ENCODE assay signal across 8 cellular contexts in the genomic region with DNA sequence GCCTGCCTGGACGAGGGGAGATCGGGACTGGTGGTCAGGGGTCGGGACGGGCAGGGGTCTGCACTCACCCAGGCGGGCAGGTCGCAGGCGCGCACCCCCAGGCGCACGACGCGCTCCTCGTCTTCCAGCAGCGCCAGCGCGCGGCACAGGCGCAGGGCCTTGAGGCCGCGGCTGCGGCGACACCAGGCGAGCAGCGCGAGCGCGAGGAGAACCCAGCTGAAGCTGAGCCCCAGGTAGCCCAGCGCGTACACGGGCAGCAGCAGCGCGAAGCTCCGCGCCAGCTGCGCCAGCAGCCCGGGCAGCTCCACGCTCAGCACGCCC. TPM values are rescaled to one million over a fixed set of nuclear protein-coding genes. Genes with fewer than 3 reads are reported as not detected.
DNase-seq lines count a peak whose midpoint lies in the region; ATAC-seq and TF ChIP-seq lines count a peak whose summit lies in the region.

No MANE protein-coding gene starts in this region.

- H3K4me3 ChIP-seq in CD4-positive, CD25-positive, alpha-beta regulatory T cell (ENCODE audit: low read depth, low read length) = no peak overlapping the region
- H3K4me3 ChIP-seq in vagina = peak overlapping the region; percentile 74 to 96

- H3K9me3 Mint-ChIP-seq in CD4-positive, CD25-positive, alpha-beta regulatory T cell = no peaks in the 10 kb centered on the region

- peaks cover 27 to 42% (median 31%) of the 10 kb centered on the region in 4 donors for H3K4me1 Mint-ChIP-seq in CD4-positive, CD25-positive, alpha-beta regulatory T cell

- H3K36me3 Mint-ChIP-seq in CD4-positive, CD25-positive, alpha-beta regulatory T cell = peaks cover 9% of the 10 kb centered on the region

- peak overlapping the region; percentile 93 for H3K27ac ChIP-seq in CD4-positive, CD25-positive, alpha-beta regulatory T cell (ENCODE audit: insufficient read depth, low read length, poor library complexity, severe bottlenecking)
- H3K27ac ChIP-seq in vagina = peak overlapping the region; percentile 97

- intact Hi-C loops in vagina (cut with DNase I) = loop anchor here (2.0 kb wide), 1 partner anchor 46 kb away; no protein-coding TSS in a partner anchor

- H3K27me3 Mint-ChIP-seq in CD4-positive, CD25-positive, alpha-beta regulatory T cell = no peaks in the 10 kb centered on the region

- H3K27me3 ChIP-seq in CD4-positive, CD25-positive, alpha-beta regulatory T cell (ENCODE audit: control insufficient read depth, insufficient read depth, low read length) = no peaks in the 10 kb centered on the region
- no peaks in the 10 kb centered on the region for H3K27me3 ChIP-seq in vagina

- H3K4me3 Mint-ChIP-seq in CD4-positive, CD25-positive, alpha-beta regulatory T cell = peak overlapping the region; percentile 77 to 98 (median 94)

- TF ChIP-seq CTCF in omental fat pad (IDR thresholded peaks at IDR 0.05) = no peak
- no peak for TF ChIP-seq CTCF in vagina (IDR thresholded peaks at IDR 0.05)

- H3K27ac Mint-ChIP-seq in CD4-positive, CD25-positive, alpha-beta regulatory T cell = peak overlapping the region in 2 of 3 donors; percentile 82 to 83

- H3K9me3 ChIP-seq in CD4-positive, CD25-positive, alpha-beta regulatory T cell (ENCODE audit: control insufficient read depth in 2 of 2, low read length in 2 of 2) = no peaks in the 10 kb centered on the region
- no peaks in the 10 kb centered on the region for H3K9me3 ChIP-seq in vagina

- peak; percentile 70 for ATAC-seq in CD4-positive, CD25-positive, alpha-beta regulatory T cell (ENCODE audit: low read depth in 2 of 2)
- peak; percentile 52 for ATAC-seq in GM18868 (IDR thresholded peaks at IDR 0.05; ENCODE audit: unreplicated experiment)
- ATAC-seq in HG03064 (IDR thresholded peaks at IDR 0.05; ENCODE audit: low read depth, unreplicated experiment) = peak; percentile 53
- peak; percentile 43 for ATAC-seq in omental fat pad (ENCODE audit: low FRiP score)

- H3K36me3 ChIP-seq in CD4-positive, CD25-positive, alpha-beta regulatory T cell (ENCODE audit: control insufficient read depth, insufficient read depth, low read length) = no peaks in the 10 kb centered on the region
- H3K36me3 ChIP-seq in vagina = no peaks in the 10 kb centered on the region

- no peak for TF ChIP-seq POLR2A in vagina (IDR thresholded peaks at IDR 0.05)

- peaks cover 43% of the 10 kb centered on the region for H3K4me1 ChIP-seq in CD4-positive, CD25-positive, alpha-beta regulatory T cell (ENCODE audit: control insufficient read depth, insufficient read depth, low read length, poor library complexity, severe bottlenecking)
- H3K4me1 ChIP-seq in vagina = peaks cover 17% of the 10 kb centered on the region

- peak in 1 of 3 donors; percentile 88 for DNase-seq in CD4-positive, CD25-positive, alpha-beta regulatory T cell
- peak; percentile 24 for DNase-seq in NCI-H510A treated with DMSO at 0.1 percent for 48 hours (lab: John Stamatoyannopoulos, UW)
- DNase-seq in activated gamma-delta T cell treated with anti-CD3 and anti-CD28 coated beads, Interleukin-2, amount 50 U/mL, for 16 hours (ENCODE audit: low read depth) = peak; percentile 50
- DNase-seq in germinal center (ENCODE audit: low spot score) = peak; percentile 85
- no peak for DNase-seq in omental fat pad (ENCODE audit: low spot score)
- DNase-seq in vagina (ENCODE audit: extremely low spot score in 2 of 2) = no peak

RNA-seq across cellular contexts. Expression of gene ESYT2, which starts 0.3 kb away (rescaled TPM):
- 115 TPM for total RNA-seq in CD4-positive, CD25-positive, alpha-beta regulatory T cell
- polyA plus RNA-seq in CD4-positive, CD25-positive, alpha-beta regulatory T cell = 10 to 100 TPM; 55.3 to 94.3 (median 64.7) TPM
- total RNA-seq in omental fat pad (100 to 1,000 TPM in 3 of 4 donors, 10 to 100 TPM in 1; 81.9 to 151 (median 112) TPM), vagina (82.5 TPM)

RNA-seq across cellular contexts. Expression of gene DYNC2I1, which starts 27.4 kb away (rescaled TPM):
- total RNA-seq in CD4-positive, CD25-positive, alpha-beta regulatory T cell = 9.6 TPM
- polyA plus RNA-seq in CD4-positive, CD25-positive, alpha-beta regulatory T cell = 10 to 100 TPM in 3 of 4 donors, 1 to 10 TPM in 1; 8.3 to 13.5 (median 12.6) TPM
- total RNA-seq in omental fat pad = 10 to 100 TPM; 10.0 to 23.0 (median 13.4) TPM
- total RNA-seq in vagina = 22.3 TPM

Comparison
In these comparisons a context has a peak if more than half of its experiments do, and no peak if none do; other contexts are left out.
1. DNase-seq: peak in NCI-H510A treated with DMSO at 0.1 percent for 48 hours (single experiment), activated gamma-delta T cell treated with anti-CD3 and anti-CD28 coated beads, Interleukin-2, amount 50 U/mL, for 16 hours (single experiment) and germinal center (single experiment); none in omental fat pad (single experiment) and vagina (0 of 2).
2. Peak in every context shown above with its lines, with median percentiles within 50 percentile points of each other: ATAC-seq.